Comparison of ENCODE assay signal across 7 cellular contexts in genomic region chr10:97235353-97235752, GRCh38.
"Had no signal": no experiment of that assay in that cellular context is flagged by ENCODE, and none has a peak within 500 bp of the region (broad histone marks: within the 10 kb centered on the region; RNA-seq: fewer than 3 reads in every experiment).

No MANE protein-coding gene starts in this region.

- ATAC-seq: GM12878 had no signal

- FAIRE-seq: G401.6, GM12878, GM12891, GM12892, GM19239 had no signal

- DNase-seq: GDM1, GF-D8 had no signal

- H3K4me3 ChIP-seq: GM12878 had no signal
